ENCODE assay signal across 8 cellular contexts in the genomic region with DNA sequence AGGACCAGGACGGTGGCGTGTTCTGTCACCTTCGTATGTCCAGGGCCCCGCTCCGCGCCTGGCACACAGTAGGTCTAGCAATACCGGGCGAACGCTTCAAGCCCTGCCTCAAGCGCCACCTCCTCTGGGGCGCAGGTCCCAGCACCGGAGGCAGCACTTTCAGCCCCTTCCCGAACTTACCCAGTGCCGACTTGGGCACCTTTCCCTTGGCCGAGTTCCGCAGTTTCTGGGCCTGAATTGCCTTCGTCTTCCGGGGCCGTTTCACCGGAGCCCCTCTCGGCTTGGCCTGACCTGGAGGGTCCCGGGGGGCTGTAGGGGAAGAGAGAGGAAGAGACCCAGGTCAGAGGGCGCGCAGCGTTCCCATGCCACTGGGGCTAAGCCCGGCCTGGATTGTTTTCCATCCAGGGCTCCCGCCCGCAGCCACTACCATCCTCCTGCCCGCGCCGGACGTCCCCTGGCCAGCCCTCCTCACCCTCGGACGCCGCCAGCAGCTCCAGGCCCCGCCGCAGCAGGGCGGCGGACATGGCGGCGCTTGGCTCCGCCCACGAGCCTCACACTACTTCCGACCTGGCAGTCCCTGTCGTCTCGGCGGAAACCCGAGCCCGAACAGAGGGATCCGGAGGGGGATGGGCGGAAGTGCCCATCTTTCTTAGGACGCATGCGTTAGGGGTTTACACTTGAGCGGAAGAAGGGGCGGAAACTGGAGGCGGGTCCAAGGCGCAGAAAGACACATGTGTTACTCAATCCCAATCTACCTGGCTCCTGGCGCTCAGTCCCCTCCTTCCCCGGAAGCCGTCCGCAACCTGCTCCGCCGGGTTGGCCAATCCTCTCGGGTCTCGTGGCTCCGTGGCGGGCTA. TPM values are rescaled to one million over a fixed set of nuclear protein-coding genes. Genes with fewer than 3 reads are reported as not detected.
DNase-seq lines count a peak whose midpoint lies in the region; ATAC-seq and TF ChIP-seq lines count a peak whose summit lies in the region.

A gene with protein sequence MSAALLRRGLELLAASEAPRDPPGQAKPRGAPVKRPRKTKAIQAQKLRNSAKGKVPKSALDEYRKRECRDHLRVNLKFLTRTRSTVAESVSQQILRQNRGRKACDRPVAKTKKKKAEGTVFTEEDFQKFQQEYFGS (minus strand): TSS at position 534 of the 857 bp plus-strand sequence. CDS start 10 bp downstream, at position 524.

- no peak for TF ChIP-seq CTCF in HFFc6 (IDR thresholded peaks at IDR 0.05)
- no peak for TF ChIP-seq CTCF in SK-N-SH (IDR thresholded peaks at IDR 0.05)
- TF ChIP-seq CTCF in gastroesophageal sphincter (IDR thresholded peaks at IDR 0.05) = peak in 2 of 4 experiments; percentile 28 to 29
- peak; percentile 46 for TF ChIP-seq CTCF in neutrophil (IDR thresholded peaks at IDR 0.05)

- no peaks in the 10 kb centered on the region for H3K9me3 Mint-ChIP-seq in HFFc6

- H3K36me3 ChIP-seq in SK-N-SH (replicated peaks in 1 of 2; ENCODE audit: control insufficient read depth in 1 of 2, insufficient read depth in 2 of 2, low read length in 1 of 2) (peaks cover 0 to 5% of the 10 kb centered on the region in 2 experiments), gastroesophageal sphincter (peaks cover 0 to 29% of the 10 kb centered on the region in 2 donors), neutrophil (peaks cover 31% of the 10 kb centered on the region)

- no CpG with 5 or more reads among the region's 67 CpGs for WGBS in SK-N-SH (ENCODE audit: low lambda C conversion rate)
- 0% methylated on average over 4 of the region's 67 CpGs; no CpG with 5 or more reads in 1 of the 2 donors for WGBS in gastroesophageal sphincter (ENCODE audit: low coverage in 1 of 2), 2 donors

- CTCF ChIA-PET in SK-N-SH (lab: Yijun Ruan, JAX) = interaction anchor here (4.7 kb wide), 1 partner anchor 35 kb away, joined by 36 read pairs; no protein-coding TSS in a partner anchor

- no peaks in the 10 kb centered on the region for H3F3A ChIP-seq in SK-N-SH (replicated peaks; ENCODE audit: insufficient read depth)

- H3K79me2 ChIP-seq in SK-N-SH (ENCODE audit: insufficient read depth) = peaks cover 21% of the 10 kb centered on the region

- peak; percentile 94 for ATAC-seq in gastroesophageal sphincter

- H3K4me2 ChIP-seq in SK-N-SH = peak within 1 kb of the TSS; percentile 81

- peak within 1 kb of the TSS; percentile 46; the same call in 1 of the 2 replicates for H2AFZ ChIP-seq in SK-N-SH (ENCODE audit: low read depth)

- H3K4me1 ChIP-seq in SK-N-SH (ENCODE audit: control insufficient read depth in 1 of 2, insufficient read depth in 2 of 2, low read depth in 1 of 2, low read length in 1 of 2) = peaks cover 4 to 24% of the 10 kb centered on the region in 2 experiments; a peak in 2 of 4 replicates
- peaks cover 2 to 61% (median 51%) of the 10 kb centered on the region in 3 donors for H3K4me1 ChIP-seq in gastroesophageal sphincter
- peaks cover 64 to 69% of the 10 kb centered on the region in 2 experiments for H3K4me1 ChIP-seq in neutrophil (ENCODE audit: control insufficient read depth in 1 of 2, insufficient read depth in 1 of 2, low read depth in 1 of 2, low read length in 1 of 2)

- H3K36me3 Mint-ChIP-seq in HFFc6 (ENCODE audit: low read depth) = peaks cover 20% of the 10 kb centered on the region

- peaks cover 6% of the 10 kb centered on the region for H3K27me3 Mint-ChIP-seq in HFFc6 (ENCODE audit: insufficient read depth)

- H3K4me3 ChIP-seq in SK-N-SH (ENCODE audit: low read depth in 2 of 2, low read length in 1 of 2) (peak within 1 kb of the TSS; percentile 72), gastroesophageal sphincter (peak within 1 kb of the TSS; percentile 45 to 75), neutrophil (ENCODE audit: low read depth in 1 of 2, low read length in 1 of 2) (peak within 1 kb of the TSS; percentile 86 to 90)

- no peaks in the 10 kb centered on the region for H3K9me3 ChIP-seq in SK-N-SH
- no peaks in the 10 kb centered on the region for H3K9me3 ChIP-seq in gastroesophageal sphincter
- H3K9me3 ChIP-seq in neutrophil = no peaks in the 10 kb centered on the region

- peak within 1 kb of the TSS; percentile 91 for H3K4me3 Mint-ChIP-seq in HFFc6

- H4K20me1 ChIP-seq in SK-N-SH (ENCODE audit: insufficient read depth) = peaks cover 10% of the 10 kb centered on the region

- H3K27me3 ChIP-seq in SK-N-SH (ENCODE audit: insufficient read depth) (no peaks in the 10 kb centered on the region), gastroesophageal sphincter (no peaks in the 10 kb centered on the region), neutrophil (no peaks in the 10 kb centered on the region)

- peak within 1 kb of the TSS; percentile 83 for H3K9ac ChIP-seq in SK-N-SH

- H3K4me1 Mint-ChIP-seq in HFFc6 (ENCODE audit: low read depth) = peaks cover 52% of the 10 kb centered on the region

- DNase-seq in GM04503 (ENCODE audit: low read depth) (peak; percentile 95), HFFc6 (peak; percentile 98), NCI-H1048 (lab: John Stamatoyannopoulos, UW) (peak; percentile 99), SK-N-SH (peak; percentile 86), substantia nigra (lab: John Stamatoyannopoulos, UW) (peak; percentile 80 to 99 (median 96))
- peak; percentile 100 for DNase-seq in activated naive CD4-positive, alpha-beta T cell treated with anti-CD3 and anti-CD28 coated beads, Interleukin-2, amount 50 U/mL, for 16 hours

- peak within 1 kb of the TSS; percentile 87 for H3K27ac Mint-ChIP-seq in HFFc6

- no peak for TF ChIP-seq RAD21 in SK-N-SH (IDR thresholded peaks at IDR 0.05; ENCODE audit: low read length)

- TF ChIP-seq EP300 in SK-N-SH (IDR thresholded peaks at IDR 0.05; ENCODE audit: borderline replicate concordance in 1 of 2, low read depth in 1 of 2, low read length in 1 of 2) (no peak), gastroesophageal sphincter (IDR thresholded peaks at IDR 0.05) (no peak)

- POLR2A ChIA-PET in SK-N-SH (lab: Yijun Ruan, JAX) = interaction anchor here (0.6 to 1.0 kb wide), 3 partner anchors 10 to 512 kb away, joined by 3 read pairs; no protein-coding TSS in a partner anchor

- peak within 1 kb of the TSS; percentile 66 to 76; a peak in 3 of 4 replicates for H3K27ac ChIP-seq in SK-N-SH (ENCODE audit: low read depth in 2 of 2, low read length in 1 of 2)
- H3K27ac ChIP-seq in gastroesophageal sphincter = peak within 1 kb of the TSS; percentile 49 to 95 (median 89)
- H3K27ac ChIP-seq in neutrophil = peak within 1 kb of the TSS; percentile 94
- H3K27ac ChIP-seq in substantia nigra (ENCODE audit: low read depth, low read length, poor library complexity, severe bottlenecking) = peak within 1 kb of the TSS; percentile 81

- H3K9me2 ChIP-seq in SK-N-SH = no peaks in the 10 kb centered on the region

- TF ChIP-seq POLR2A in gastroesophageal sphincter (IDR thresholded peaks at IDR 0.05) = peak; percentile 79 to 84

TF ChIP-seq in SK-N-SH, 30 proteins besides CTCF, POLR2A, EP300 and RAD21 (continues in another document):
- TF ChIP-seq POLR2AphosphoS5 (IDR thresholded peaks at IDR 0.05; ENCODE audit: low read depth, low read length) (peak; percentile 81), FOXM1 (IDR thresholded peaks at IDR 0.05; ENCODE audit: low read depth) (no peak), GABPA (IDR thresholded peaks at IDR 0.05; ENCODE audit: low read depth) (peak; percentile 81), GATA2 (CRISPR knock-in tag; IDR thresholded peaks at IDR 0.05) (no peak), CHD2 (IDR thresholded peaks at IDR 0.05; ENCODE audit: low read length, partially characterized antibody) (peak; percentile 86), YY1 (IDR thresholded peaks at IDR 0.05; ENCODE audit: low read depth) (peak; percentile 80), MXI1 (IDR thresholded peaks at IDR 0.05; ENCODE audit: low read depth, low read length) (peak; percentile 66)
- TF ChIP-seq, protein P1, sequence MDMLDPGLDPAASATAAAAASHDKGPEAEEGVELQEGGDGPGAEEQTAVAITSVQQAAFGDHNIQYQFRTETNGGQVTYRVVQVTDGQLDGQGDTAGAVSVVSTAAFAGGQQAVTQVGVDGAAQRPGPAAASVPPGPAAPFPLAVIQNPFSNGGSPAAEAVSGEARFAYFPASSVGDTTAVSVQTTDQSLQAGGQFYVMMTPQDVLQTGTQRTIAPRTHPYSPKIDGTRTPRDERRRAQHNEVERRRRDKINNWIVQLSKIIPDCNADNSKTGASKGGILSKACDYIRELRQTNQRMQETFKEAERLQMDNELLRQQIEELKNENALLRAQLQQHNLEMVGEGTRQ (IDR thresholded peaks at IDR 0.05; ENCODE audit: borderline replicate concordance, low read depth, low read length) = no peak
- TF ChIP-seq, protein P2, sequence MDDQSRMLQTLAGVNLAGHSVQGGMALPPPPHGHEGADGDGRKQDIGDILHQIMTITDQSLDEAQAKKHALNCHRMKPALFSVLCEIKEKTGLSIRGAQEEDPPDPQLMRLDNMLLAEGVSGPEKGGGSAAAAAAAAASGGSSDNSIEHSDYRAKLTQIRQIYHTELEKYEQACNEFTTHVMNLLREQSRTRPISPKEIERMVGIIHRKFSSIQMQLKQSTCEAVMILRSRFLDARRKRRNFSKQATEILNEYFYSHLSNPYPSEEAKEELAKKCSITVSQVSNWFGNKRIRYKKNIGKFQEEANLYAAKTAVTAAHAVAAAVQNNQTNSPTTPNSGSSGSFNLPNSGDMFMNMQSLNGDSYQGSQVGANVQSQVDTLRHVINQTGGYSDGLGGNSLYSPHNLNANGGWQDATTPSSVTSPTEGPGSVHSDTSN (IDR thresholded peaks at IDR 0.05) = peak; percentile 91
- TF ChIP-seq, protein P3, sequence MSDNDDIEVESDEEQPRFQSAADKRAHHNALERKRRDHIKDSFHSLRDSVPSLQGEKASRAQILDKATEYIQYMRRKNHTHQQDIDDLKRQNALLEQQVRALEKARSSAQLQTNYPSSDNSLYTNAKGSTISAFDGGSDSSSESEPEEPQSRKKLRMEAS (IDR thresholded peaks at IDR 0.05; ENCODE audit: low read depth) = peak; percentile 62; the same call in 1 of the 2 replicates
- TF ChIP-seq, protein P4, sequence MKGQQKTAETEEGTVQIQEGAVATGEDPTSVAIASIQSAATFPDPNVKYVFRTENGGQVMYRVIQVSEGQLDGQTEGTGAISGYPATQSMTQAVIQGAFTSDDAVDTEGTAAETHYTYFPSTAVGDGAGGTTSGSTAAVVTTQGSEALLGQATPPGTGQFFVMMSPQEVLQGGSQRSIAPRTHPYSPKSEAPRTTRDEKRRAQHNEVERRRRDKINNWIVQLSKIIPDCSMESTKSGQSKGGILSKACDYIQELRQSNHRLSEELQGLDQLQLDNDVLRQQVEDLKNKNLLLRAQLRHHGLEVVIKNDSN (IDR thresholded peaks at IDR 0.05; ENCODE audit: borderline replicate concordance, low read depth) = 0 out of 2 replicates have a peak, but pooled peaks have one; percentile 16

RNA-seq across cellular contexts. Expression of the gene that starts here (rescaled TPM):
- total RNA-seq in HFFc6 (2021; fragmentation: NEBNext Ultra II Directional; extraction: Animal tissue kit (Norgen Biotek cat#: 25700)) = 10 to 100 TPM; 60.5 to 85.5 (median 75.9) TPM
- 77.3 and 97.2 TPM in 2 replicates for polyA plus RNA-seq in SK-N-SH (2012; rRNA removed)
- polyA plus RNA-seq in SK-N-SH (2012; cell fraction: cytosol; rRNA removed) = 67.1 and 75.9 TPM in 2 replicates
- polyA plus RNA-seq in SK-N-SH (2012; cell fraction: nucleus; rRNA removed) = 48.9 and 89.0 TPM in 2 replicates
- 100 to 1,000 TPM; 144 to 176 (median 160) TPM for total RNA-seq in gastroesophageal sphincter

Comparison
In these comparisons a context has a peak if more than half of its experiments do, and no peak if none do; other contexts are left out.
1. Peak in every context shown above with its lines: DNase-seq, ATAC-seq, H3K4me3 ChIP-seq and H3K27ac ChIP-seq.